ENCODE assay signal across 1 cellular context in genomic region chr13:78881746-78882145, GRCh38.
TF ChIP-seq lines count a peak whose summit lies in the region.

No MANE protein-coding gene starts in this region.

TF ChIP-seq in SK-N-SH, 30 proteins besides CTCF, POLR2A, EP300 and RAD21 (continued from another document):
- no peak for TF ChIP-seq PBX3 (IDR thresholded peaks at IDR 0.05)
- TF ChIP-seq NRF1 (IDR thresholded peaks at IDR 0.05; ENCODE audit: low read depth, low read length), result no peak
- no peak for TF ChIP-seq ELF1 (IDR thresholded peaks at IDR 0.05)
- no peak for TF ChIP-seq TCF12 (IDR thresholded peaks at IDR 0.05)
- TF ChIP-seq MXI1 (IDR thresholded peaks at IDR 0.05; ENCODE audit: low read depth, low read length), result no peak
- no peak for TF ChIP-seq IRF3 (IDR thresholded peaks at IDR 0.05; ENCODE audit: low read depth, low read length)
- TF ChIP-seq SMC3 (IDR thresholded peaks at IDR 0.05; ENCODE audit: low read depth, low read length), result no peak
- TF ChIP-seq FOXM1 (IDR thresholded peaks at IDR 0.05; ENCODE audit: low read depth), result no peak
- no peak for TF ChIP-seq USF1 (IDR thresholded peaks at IDR 0.05; ENCODE audit: borderline replicate concordance, low read depth)
- TF ChIP-seq FOXJ3 (CRISPR knock-in tag; IDR thresholded peaks at IDR 0.05), result no peak
- no peak for TF ChIP-seq YY1 (IDR thresholded peaks at IDR 0.05; ENCODE audit: low read depth)
- TF ChIP-seq GATA2 (CRISPR knock-in tag; IDR thresholded peaks at IDR 0.05), result no peak
